18 cellular contexts compared by ENCODE assay signal in genomic region chr1:28266920-28267322, GRCh38. TPM values are rescaled to one million over a fixed set of nuclear protein-coding genes. Genes with fewer than 3 reads are reported as not detected.
A peak's percentile ranks its signal among the peaks of the same experiment; 100 is the strongest.
DNase-seq lines count a peak whose midpoint lies in the region; TF ChIP-seq lines count a peak whose summit lies in the region.
"Had no signal": no experiment of that assay in that cellular context is flagged by ENCODE, and none has a peak within 500 bp of the region (broad histone marks: within the 10 kb centered on the region; RNA-seq: fewer than 3 reads in every experiment).

No MANE protein-coding gene starts in this region.

- no peak for TF ChIP-seq POLR2A in esophagus squamous epithelium (IDR thresholded peaks at IDR 0.05)

- H3K9ac ChIP-seq in adipocyte (ENCODE audit: low read length): no peak overlapping the region
- H3K9ac ChIP-seq in mesendoderm (ENCODE audit: low read length): peak overlapping the region; percentile 32

- POLR2A ChIA-PET in CD8-positive, alpha-beta memory T cell (lab: Charles Lee): no interaction called here

- no peaks in the 10 kb centered on the region for H3K9me3 Mint-ChIP-seq in CD8-positive, alpha-beta memory T cell
- no peaks in the 10 kb centered on the region for H3K9me3 Mint-ChIP-seq in nephron progenitor cell
- H3K9me3 Mint-ChIP-seq: activated CD4-positive, alpha-beta T cell treated with anti-CD3 and anti-CD28 coated beads, Interleukin-2, amount 10 ng/mL, durations not matched to agents 24 days and 14 days; activated naive CD4-positive, alpha-beta T cell treated with anti-CD3 and anti-CD28 coated beads, Interleukin-2, amount 10 ng/mL, durations not matched to agents 7 days and 5 days; stimulated activated naive CD8-positive, alpha-beta T cell treated with anti-CD3 and anti-CD28 coated beads, Interleukin-15, amount 100 ng/mL, for 72 hours had no signal

- no peaks in the 10 kb centered on the region for H3K27me3 Mint-ChIP-seq in CD8-positive, alpha-beta memory T cell
- H3K27me3 Mint-ChIP-seq in nephron progenitor cell (ENCODE audit: low read depth, poor library complexity): no peaks in the 10 kb centered on the region
- H3K27me3 Mint-ChIP-seq: activated CD4-positive, alpha-beta T cell treated with anti-CD3 and anti-CD28 coated beads, Interleukin-2, amount 10 ng/mL, durations not matched to agents 24 days and 14 days; activated naive CD4-positive, alpha-beta T cell treated with anti-CD3 and anti-CD28 coated beads, Interleukin-2, amount 10 ng/mL, durations not matched to agents 7 days and 5 days; stimulated activated naive CD8-positive, alpha-beta T cell treated with anti-CD3 and anti-CD28 coated beads, Interleukin-15, amount 100 ng/mL, for 72 hours had no signal

- H3K4me2 ChIP-seq in mesendoderm (ENCODE audit: low read length): peak overlapping the region; percentile 13

- peaks cover 0 to 15% (median 3%) of the 10 kb centered on the region in 3 donors for H3K36me3 Mint-ChIP-seq in CD8-positive, alpha-beta memory T cell
- H3K36me3 Mint-ChIP-seq in nephron progenitor cell (ENCODE audit: low read depth): peaks cover 20% of the 10 kb centered on the region

- no CpG with 5 or more reads among the region's 5 CpGs for WGBS in mesendoderm (ENCODE audit: extremely low coverage, insufficient coverage, low lambda C conversion rate)
- 76 to 94% methylated on average over 2 to 4 of the region's 5 CpGs for WGBS in esophagus squamous epithelium, 2 donors

- CTCF ChIA-PET in CD8-positive, alpha-beta memory T cell (lab: Charles Lee): interaction anchor here (0.9 to 1.5 kb wide), 2 partner anchors 9 to 18 kb away, joined by 3 to 6 read pairs; no protein-coding TSS in a partner anchor

- H4K5ac ChIP-seq in mesendoderm (ENCODE audit: low read length): no peak overlapping the region

- peak overlapping the region; percentile 74 for H3K56ac ChIP-seq in mesendoderm (ENCODE audit: low read length)

- no peak overlapping the region for H3K23ac ChIP-seq in mesendoderm (ENCODE audit: low read length)

- no peak overlapping the region for H3K4me3 ChIP-seq in CD8-positive, alpha-beta memory T cell (ENCODE audit: low read length)
- H3K4me3 ChIP-seq in adipocyte (ENCODE audit: low read length): peak overlapping the region; percentile 53
- no peak overlapping the region for H3K4me3 ChIP-seq in mesendoderm (ENCODE audit: low read length)
- H3K4me3 ChIP-seq in esophagus squamous epithelium: no peak overlapping the region
- H3K4me3 ChIP-seq: GM12878, SJSA1 had no signal

- H3K4me1 ChIP-seq in CD8-positive, alpha-beta memory T cell (ENCODE audit: insufficient read depth, low read length): no peaks in the 10 kb centered on the region
- peaks cover 44% of the 10 kb centered on the region for H3K4me1 ChIP-seq in adipocyte (ENCODE audit: control insufficient read depth, insufficient read depth, low read length)
- H3K4me1 ChIP-seq in mesendoderm (ENCODE audit: control insufficient read depth, low read depth, low read length): peaks cover 25% of the 10 kb centered on the region
- H3K4me1 ChIP-seq in esophagus squamous epithelium: peaks cover 0 to 20% (median 0%) of the 10 kb centered on the region in 3 donors
- H3K4me1 ChIP-seq: SJSA1 had no signal

- no peak overlapping the region for H2BK5ac ChIP-seq in mesendoderm (ENCODE audit: low read length)

- H3K36me3 ChIP-seq in CD8-positive, alpha-beta memory T cell (ENCODE audit: insufficient read depth, low read length): no peaks in the 10 kb centered on the region
- peaks cover 22% of the 10 kb centered on the region for H3K36me3 ChIP-seq in adipocyte (ENCODE audit: control insufficient read depth, insufficient read depth, low read length, severe bottlenecking)
- H3K36me3 ChIP-seq in mesendoderm (ENCODE audit: control insufficient read depth, insufficient read depth, low read length): no peaks in the 10 kb centered on the region
- peaks cover 0 to 34% (median under 1%) of the 10 kb centered on the region in 3 donors for H3K36me3 ChIP-seq in esophagus squamous epithelium
- H3K36me3 ChIP-seq: brain microvascular endothelial cell had no signal

- peaks cover 13 to 24% (median 24%) of the 10 kb centered on the region in 3 donors for H3K4me1 Mint-ChIP-seq in CD8-positive, alpha-beta memory T cell
- H3K4me1 Mint-ChIP-seq in nephron progenitor cell: peaks cover 50% of the 10 kb centered on the region

- no peak overlapping the region for H2BK120ac ChIP-seq in mesendoderm (ENCODE audit: low read depth, low read length)

- no peak overlapping the region for H4K8ac ChIP-seq in mesendoderm (ENCODE audit: low read depth, low read length)

- no peak for TF ChIP-seq CTCF in esophagus squamous epithelium (IDR thresholded peaks at IDR 0.05)
- TF ChIP-seq CTCF in nephron progenitor cell (IDR thresholded peaks at IDR 0.05): no peak

- H3K18ac ChIP-seq in mesendoderm (ENCODE audit: low read length): peak overlapping the region; percentile 28

- no peaks in the 10 kb centered on the region for H3K9me3 ChIP-seq in CD8-positive, alpha-beta memory T cell (ENCODE audit: low read length)
- H3K9me3 ChIP-seq in adipocyte (ENCODE audit: control insufficient read depth, low read length) (no peaks in the 10 kb centered on the region), esophagus squamous epithelium (no peaks in the 10 kb centered on the region)
- H3K9me3 ChIP-seq: SJSA1 had no signal

- H3K4ac ChIP-seq in mesendoderm (ENCODE audit: low read depth, low read length): no peak overlapping the region

- H3K27me3 ChIP-seq in CD8-positive, alpha-beta memory T cell (ENCODE audit: insufficient read depth, low read length, poor library complexity, severe bottlenecking): no peaks in the 10 kb centered on the region
- no peaks in the 10 kb centered on the region for H3K27me3 ChIP-seq in adipocyte (replicated peaks; ENCODE audit: control insufficient read depth, insufficient read depth, low read length)
- no peaks in the 10 kb centered on the region for H3K27me3 ChIP-seq in mesendoderm (ENCODE audit: insufficient read depth, low read length, poor library complexity)
- H3K27me3 ChIP-seq in esophagus squamous epithelium: no peaks in the 10 kb centered on the region
- H3K27me3 ChIP-seq: brain microvascular endothelial cell, SJSA1 had no signal

- H3K79me2 ChIP-seq in mesendoderm (ENCODE audit: control insufficient read depth, insufficient read depth, low read length): peaks cover 60% of the 10 kb centered on the region

- H3K4me3 Mint-ChIP-seq in CD8-positive, alpha-beta memory T cell: no peak overlapping the region
- no peak overlapping the region for H3K4me3 Mint-ChIP-seq in nephron progenitor cell
- H3K4me3 Mint-ChIP-seq: activated CD4-positive, alpha-beta T cell treated with anti-CD3 and anti-CD28 coated beads, Interleukin-2, amount 10 ng/mL, durations not matched to agents 24 days and 14 days; activated naive CD4-positive, alpha-beta T cell treated with anti-CD3 and anti-CD28 coated beads, Interleukin-2, amount 10 ng/mL, durations not matched to agents 7 days and 5 days; stimulated activated naive CD8-positive, alpha-beta T cell treated with anti-CD3 and anti-CD28 coated beads, Interleukin-15, amount 100 ng/mL, for 72 hours had no signal

- no peak overlapping the region for H2AK5ac ChIP-seq in mesendoderm (ENCODE audit: low read length)

- H3K27ac Mint-ChIP-seq in CD8-positive, alpha-beta memory T cell: peak overlapping the region in 2 of 8 donors; percentile 40 to 58
- H3K27ac Mint-ChIP-seq in nephron progenitor cell: no peak overlapping the region
- H3K27ac Mint-ChIP-seq: activated CD4-positive, alpha-beta T cell treated with anti-CD3 and anti-CD28 coated beads, Interleukin-2, amount 10 ng/mL, durations not matched to agents 24 days and 14 days; activated naive CD4-positive, alpha-beta T cell treated with anti-CD3 and anti-CD28 coated beads, Interleukin-2, amount 10 ng/mL, durations not matched to agents 7 days and 5 days had no signal

- intact Hi-C loops in esophagus squamous epithelium (cut with DNase I): no loop called here

- no peak overlapping the region for H2BK15ac ChIP-seq in mesendoderm (replicated peaks; ENCODE audit: low read depth)

- peaks cover 24% of the 10 kb centered on the region for H3K79me1 ChIP-seq in mesendoderm (ENCODE audit: low read length)

- DNase-seq in CD8-positive, alpha-beta memory T cell: no peak
- DNase-seq in adipocyte (ENCODE audit: low read depth) (no peak), mesendoderm (peak; percentile 77), esophagus squamous epithelium (lab: John Stamatoyannopoulos, UW) (no peak), SW480 (ENCODE audit: low spot score) (no peak), nephron progenitor cell (no peak)
- DNase-seq: activated CD4-positive, alpha-beta T cell treated with anti-CD3 and anti-CD28 coated beads, Interleukin-2, amount 10 ng/mL, durations not matched to agents 24 days and 14 days; activated naive CD4-positive, alpha-beta T cell treated with anti-CD3 and anti-CD28 coated beads, Interleukin-2, amount 10 ng/mL, durations not matched to agents 7 days and 5 days; brain microvascular endothelial cell; GOT3; kidney glomerular epithelial cell; MM.1S; NCI-H187 treated with DMSO at 0.1 percent for 48 hours; NCI-H510A treated with DMSO at 0.1 percent for 48 hours; stimulated activated naive CD8-positive, alpha-beta T cell treated with anti-CD3 and anti-CD28 coated beads, Interleukin-15, amount 100 ng/mL, for 72 hours; T1000 had no signal

- peak overlapping the region; percentile 44 for H3K27ac ChIP-seq in CD8-positive, alpha-beta memory T cell (ENCODE audit: low read depth, low read length)
- peak overlapping the region; percentile 14 for H3K27ac ChIP-seq in mesendoderm (ENCODE audit: low read depth, low read length)
- no peak overlapping the region for H3K27ac ChIP-seq in esophagus squamous epithelium
- H3K27ac ChIP-seq: brain microvascular endothelial cell, SJSA1 had no signal

RNA-seq across cellular contexts. Expression of gene SESN2, which starts 7.6 kb away (rescaled TPM):
- total RNA-seq in CD8-positive, alpha-beta memory T cell: 10 to 100 TPM; 19.0 to 19.8 TPM
- 13.1 TPM for polyA plus RNA-seq in CD8-positive, alpha-beta memory T cell
- polyA plus RNA-seq in mesendoderm (2013, experiment 1 of 2): 19.5 TPM
- 19.7 TPM for polyA plus RNA-seq in mesendoderm (2013, experiment 2 of 2)
- 10 to 100 TPM in 2 of 4 donors, 1 to 10 TPM in 2; 7.8 to 20.6 (median 9.3) TPM for total RNA-seq in esophagus squamous epithelium

RNA-seq across cellular contexts. Expression of gene ATP5IF1, which starts 31.0 kb away (rescaled TPM):
- 100 to 1,000 TPM; 135 to 139 TPM for total RNA-seq in CD8-positive, alpha-beta memory T cell
- polyA plus RNA-seq in CD8-positive, alpha-beta memory T cell: 538 TPM
- polyA plus RNA-seq in mesendoderm (2013, experiment 1 of 2): 620 TPM
- 625 TPM for polyA plus RNA-seq in mesendoderm (2013, experiment 2 of 2)
- 100 to 1,000 TPM; 142 to 284 (median 180) TPM for total RNA-seq in esophagus squamous epithelium

RNA-seq across cellular contexts. Expression of gene DNAJC8, which starts 34.1 kb away (rescaled TPM):
- total RNA-seq in CD8-positive, alpha-beta memory T cell: 100 to 1,000 TPM in 1 of 2 experiments, 10 to 100 TPM in 1; 98.4 to 104 TPM
- 172 TPM for polyA plus RNA-seq in CD8-positive, alpha-beta memory T cell
- polyA plus RNA-seq in mesendoderm (2013, experiment 1 of 2): 156 TPM
- polyA plus RNA-seq in mesendoderm (2013, experiment 2 of 2): 156 TPM
- total RNA-seq in esophagus squamous epithelium: 10 to 100 TPM; 27.4 to 55.1 (median 48.9) TPM

Comparison
In these comparisons a context has a peak if more than half of its experiments do, and no peak if none do; other contexts are left out.
1. H3K27ac ChIP-seq: peak in CD8-positive, alpha-beta memory T cell (single experiment) and mesendoderm (single experiment); none in esophagus squamous epithelium (0 of 4).